9 cellular contexts compared by ENCODE assay signal in genomic region chr5:81852277-81853004, GRCh38.
DNase-seq lines count a peak whose midpoint lies in the region; TF ChIP-seq lines count a peak whose summit lies in the region.
"Had no signal": no experiment of that assay in that cellular context is flagged by ENCODE, and none has a peak within 500 bp of the region (broad histone marks: within the 10 kb centered on the region; RNA-seq: fewer than 3 reads in every experiment).

No MANE protein-coding gene starts in this region.

- intact Hi-C loops in CD14-positive monocyte (cut with micrococcal nuclease), result loop anchor here (2.0 to 10.0 kb wide), 2 partner anchors 44 to 122 kb away; partner anchors contain the start of gene ATG10 (in 1 of the 2)

- peaks cover 0 to 2% of the 10 kb centered on the region in 2 donors for H3K36me3 Mint-ChIP-seq in CD14-positive monocyte

- no peaks in the 10 kb centered on the region for H3K36me3 ChIP-seq in thymus (ENCODE audit: control insufficient read depth, insufficient read depth)
- H3K36me3 ChIP-seq: SJSA1 had no signal

- DNase-seq in CD14-positive monocyte (ENCODE audit: low spot score), result no peak
- DNase-seq in HFF-Myc (ENCODE audit: extremely low read depth, low read depth), result peak; percentile 43
- DNase-seq in RPMI8226, result peak; percentile 81
- DNase-seq in dermis blood vessel endothelial cell, result peak; percentile 5
- peak; percentile 57 for DNase-seq in medulla oblongata (ENCODE audit: extremely low spot score)
- no peak for DNase-seq in GF-D8 (lab: John Stamatoyannopoulos, UW)
- DNase-seq in mesenteric fat pad (ENCODE audit: low spot score), result no peak

- H3K9me3 Mint-ChIP-seq in CD14-positive monocyte, result no peaks in the 10 kb centered on the region

- peak overlapping the region; percentile 70 to 98 (median 86) for H3K27ac Mint-ChIP-seq in CD14-positive monocyte

- peaks cover 37% of the 10 kb centered on the region for H3K4me1 ChIP-seq in thymus (ENCODE audit: control insufficient read depth, insufficient read depth, low read length)

- TF ChIP-seq CTCF in CD14-positive monocyte (IDR thresholded peaks at IDR 0.05) (no peak), HFF-Myc (IDR thresholded peaks at IDR 0.05; ENCODE audit: low read depth, low read length, missing control alignments) (no peak)

- peaks cover 0 to 2% (median 0%) of the 10 kb centered on the region in 3 donors for H3K27me3 Mint-ChIP-seq in CD14-positive monocyte (ENCODE audit: low read depth in 3 of 3)

- H3K4me3 ChIP-seq in HFF-Myc (replicated peaks; ENCODE audit: low read depth, low read length), result peak overlapping the region; percentile 34
- H3K4me3 ChIP-seq in thymus (ENCODE audit: low read length), result peak overlapping the region; percentile 66

- H3K27ac ChIP-seq in thymus (ENCODE audit: low read depth), result peak overlapping the region; percentile 99

- H3K27me3 ChIP-seq in thymus (ENCODE audit: control insufficient read depth, insufficient read depth), result no peaks in the 10 kb centered on the region
- H3K27me3 ChIP-seq: SJSA1 had no signal

- peaks cover 54% of the 10 kb centered on the region for H3K4me1 Mint-ChIP-seq in CD14-positive monocyte

- H3K4me3 Mint-ChIP-seq in CD14-positive monocyte, result peak overlapping the region; percentile 87 to 89

- 2% methylated on average over 26 of the region's 26 CpGs for WGBS in thymus

- no peaks in the 10 kb centered on the region for H3K9me3 ChIP-seq in thymus (ENCODE audit: control insufficient read depth)
- H3K9me3 ChIP-seq: SJSA1 had no signal

Comparison
In these comparisons a context has a peak if more than half of its experiments do, and no peak if none do; other contexts are left out.
1. DNase-seq: peak in HFF-Myc (single experiment), RPMI8226 (single experiment), dermis blood vessel endothelial cell (single experiment) and medulla oblongata (single experiment); none in CD14-positive monocyte (single experiment), GF-D8 (single experiment) and mesenteric fat pad (single experiment).